In genomic region chr2:43088148-43089073, GRCh38 we compare ENCODE assay signal across 13 cellular contexts.
DNase-seq lines count a peak whose midpoint lies in the region; ATAC-seq, FAIRE-seq and TF ChIP-seq lines count a peak whose summit lies in the region.
"Had no signal": no experiment of that assay in that cellular context is flagged by ENCODE, and none has a peak within 500 bp of the region (broad histone marks: within the 10 kb centered on the region; RNA-seq: fewer than 3 reads in every experiment).

No MANE protein-coding gene starts in this region.

- H3K14ac ChIP-seq in H1 (ENCODE audit: insufficient read length) (no peak overlapping the region), H9 (ENCODE audit: insufficient read depth, low read length) (no peak overlapping the region)

- FAIRE-seq in H1 (lab: Jason Lieb, UNC), result no peak

- H2BK20ac ChIP-seq in H1 (ENCODE audit: low read length) (no peak overlapping the region), H9 (ENCODE audit: low read depth, low read length, poor library complexity, severe bottlenecking) (no peak overlapping the region)

- H3K4ac ChIP-seq in H1 (replicated peaks; ENCODE audit: insufficient read length, low read depth, low read length) (no peak overlapping the region), H9 (ENCODE audit: low read depth, low read length) (no peak overlapping the region)

- H3K4me2 ChIP-seq in H1 (ENCODE audit: insufficient read depth in 1 of 2, low read depth in 2 of 2, low read length in 2 of 2) (no peak overlapping the region), H9 (ENCODE audit: insufficient read depth, insufficient read length, low read length) (no peak overlapping the region)

- intact Hi-C loops in heart right ventricle (cut with DNase I) (loop anchor here in 3 of 10 donors (5.0 to 10.0 kb wide), 3 partner anchors 114 to 136 kb away; partner anchors contain the start of gene ZFP36L2 (in 1 of the 3)), Right ventricle myocardium inferior (cut with DNase I) (loop anchor here (5.0 kb wide), 2 partner anchors 111 to 134 kb away; no protein-coding TSS in a partner anchor)

- H3K23me2 ChIP-seq in H1 (ENCODE audit: low read depth, low read length) (no peaks in the 10 kb centered on the region), H9 (ENCODE audit: insufficient read length, low read depth, low read length, poor library complexity, severe bottlenecking) (no peaks in the 10 kb centered on the region)

- H4K5ac ChIP-seq in H1 (ENCODE audit: insufficient read length, low read depth, low read length) (no peak overlapping the region), H9 (ENCODE audit: insufficient read length, low read depth, low read length) (no peak overlapping the region)

- no peak overlapping the region for H3K18ac ChIP-seq in H1 (ENCODE audit: extremely low read depth, low read length)
- H3K18ac ChIP-seq in H9 (ENCODE audit: insufficient read length, low read depth, low read length), result no peak overlapping the region

- ATAC-seq in heart right ventricle (no peak), Right ventricle myocardium inferior (no peak), upper lobe of left lung (ENCODE audit: low FRiP score in 2 of 2) (no peak)
- ATAC-seq: effector memory CD8-positive, alpha-beta T cell had no signal

- peaks cover 8% of the 10 kb centered on the region for H3K27me3 Mint-ChIP-seq in H9 (ENCODE audit: low read depth)
- H3K27me3 Mint-ChIP-seq: activated naive CD8-positive, alpha-beta T cell treated with anti-CD3 and anti-CD28 coated beads, Interleukin-2, amount 10 ng/mL, durations not matched to agents 7 days and 5 days; effector memory CD8-positive, alpha-beta T cell had no signal

- H3K9me3 ChIP-seq in heart right ventricle (peaks cover 0 to 21% (median 7%) of the 10 kb centered on the region in 11 donors), H1 (ENCODE audit: insufficient read depth in 2 of 2, low read depth in 1 of 2, low read length in 1 of 2) (peaks cover 0 to 9% of the 10 kb centered on the region in 2 experiments; a peak in 2 of 4 replicates), upper lobe of left lung (no peaks in the 10 kb centered on the region), H9 (ENCODE audit: control insufficient read depth, low read depth, low read length) (no peaks in the 10 kb centered on the region)

- TF ChIP-seq CTCF in heart right ventricle (IDR thresholded peaks at IDR 0.05), result no peak
- TF ChIP-seq CTCF in H1 (IDR thresholded peaks at IDR 0.05; ENCODE audit: control extremely low read depth in 1 of 3, insufficient read depth in 1 of 3, low read depth in 1 of 3, low read length in 3 of 3), result no peak
- TF ChIP-seq CTCF in upper lobe of left lung (IDR thresholded peaks at IDR 0.05), result no peak
- TF ChIP-seq CTCF in H9 (conservative IDR thresholded peaks at IDR 0.05), result no peak

- H3K9me3 Mint-ChIP-seq in H9, result peaks cover 20 to 23% of the 10 kb centered on the region in 2 experiments
- H3K9me3 Mint-ChIP-seq: effector memory CD8-positive, alpha-beta T cell had no signal

- no peak overlapping the region for H3K4me3 ChIP-seq in heart right ventricle
- no peak overlapping the region for H3K4me3 ChIP-seq in H1 (ENCODE audit: extremely low read depth in 1 of 4, insufficient read depth in 2 of 4, low read depth in 3 of 4, low read length in 4 of 4)
- no peak overlapping the region for H3K4me3 ChIP-seq in upper lobe of left lung

- H3K79me1 ChIP-seq in H1 (ENCODE audit: low read depth, low read length), result no peaks in the 10 kb centered on the region
- H3K79me1 ChIP-seq in H9 (ENCODE audit: insufficient read depth, low read depth, low read length, poor library complexity, severe bottlenecking), result no peaks in the 10 kb centered on the region

- no peak overlapping the region; the same call in 1 of the 2 replicates for H2BK12ac ChIP-seq in H1 (ENCODE audit: low read depth, low read length)
- H2BK12ac ChIP-seq in H9 (ENCODE audit: insufficient read length, low read depth, low read length), result no peak overlapping the region

- 97 to 99% methylated on average over 3 of the region's 3 CpGs for WGBS in heart right ventricle, 2 donors
- WGBS in H1 (ENCODE audit: extremely low coverage in 1 of 2, insufficient coverage in 1 of 2, insufficient read length in 1 of 2, insufficient replicate concordance in 2 of 2, low coverage in 1 of 2, low lambda C conversion rate in 2 of 2, missing lambda C conversion rate in 1 of 2), 2 experiments, result 90% methylated on average over 3 of the region's 3 CpGs; no CpG with 5 or more reads in 1 of the 2 experiments
- 85 to 86% methylated on average over 3 of the region's 3 CpGs for WGBS in upper lobe of left lung, 2 donors
- WGBS in H9 (ENCODE audit: extremely low coverage, insufficient read length, low lambda C conversion rate), result no CpG with 5 or more reads among the region's 3 CpGs

- POLR2A ChIA-PET in H1 (lab: Charles Lee; ENCODE audit: partially characterized antibody), result interaction anchor here (1.2 kb wide), 1 partner anchor 13 kb away, joined by 6 read pairs; no protein-coding TSS in a partner anchor

- peaks cover 44 to 52% of the 10 kb centered on the region in 2 experiments for H3K4me1 Mint-ChIP-seq in H9

- DNase-seq in heart right ventricle (no peak), Right ventricle myocardium inferior (ENCODE audit: missing footprints) (no peak), H1 (ENCODE audit: low read depth in 1 of 2, low spot score in 2 of 2) (no peak), myocyte (ENCODE audit: low read depth) (peak; percentile 48), upper lobe of left lung (no peak), NCI-H146 (lab: John Stamatoyannopoulos, UW) (no peak), H9 (no peak), NCI-H526 (lab: John Stamatoyannopoulos, UW) (no peak)
- DNase-seq: activated naive CD8-positive, alpha-beta T cell treated with anti-CD3 and anti-CD28 coated beads, Interleukin-2, amount 10 ng/mL, durations not matched to agents 7 days and 5 days; effector memory CD8-positive, alpha-beta T cell; NCI-H2227 treated with DMSO at 0.1 percent for 48 hours; occipital lobe; substantia nigra had no signal

- H3K36me3 ChIP-seq in heart right ventricle, result no peaks in the 10 kb centered on the region
- no peaks in the 10 kb centered on the region for H3K36me3 ChIP-seq in H1 (ENCODE audit: control insufficient read depth in 2 of 4, insufficient read depth in 4 of 4, low read length in 3 of 4)
- no peaks in the 10 kb centered on the region for H3K36me3 ChIP-seq in upper lobe of left lung

- H3K56ac ChIP-seq in H1 (replicated peaks; ENCODE audit: insufficient read length, low read depth, low read length) (no peak overlapping the region), H9 (ENCODE audit: insufficient read length, low read depth, low read length) (no peak overlapping the region)

- H3K4me1 ChIP-seq in heart right ventricle (peaks cover 31 to 49% (median 43%) of the 10 kb centered on the region in 9 donors), H1 (replicated peaks in 1 of 4; ENCODE audit: control insufficient read depth in 3 of 4, insufficient read depth in 4 of 4, low read length in 3 of 4) (peaks cover 0 to 16% (median 6%) of the 10 kb centered on the region in 4 experiments; a peak in 5 of 7 replicates), upper lobe of left lung (peaks cover 40 to 55% (median 41%) of the 10 kb centered on the region in 4 donors), H9 (ENCODE audit: insufficient read depth, low read length) (no peaks in the 10 kb centered on the region)

- H4K20me1 ChIP-seq in H1 (replicated peaks in 1 of 2; ENCODE audit: control insufficient read depth in 1 of 2, insufficient read depth in 2 of 2, low read length in 2 of 2) (no peaks in the 10 kb centered on the region), H9 (ENCODE audit: control insufficient read depth, insufficient read depth, insufficient read length) (no peaks in the 10 kb centered on the region)

- no peak overlapping the region for H3T11ph ChIP-seq in H9 (ENCODE audit: low read length)

- H2AFZ ChIP-seq in H1 (ENCODE audit: low read length) (no peak overlapping the region), H9 (ENCODE audit: low read length) (no peak overlapping the region)

- H3K27ac ChIP-seq in heart right ventricle, result peak overlapping the region in 6 of 10 donors; percentile 82 to 93 (median 91)
- H3K27ac ChIP-seq in H1 (ENCODE audit: low read depth, low read length), result no peak overlapping the region
- H3K27ac ChIP-seq in upper lobe of left lung, result peak overlapping the region; percentile 37 to 90 (median 88)
- H3K27ac ChIP-seq in H9 (ENCODE audit: insufficient read length, low read depth, low read length), result no peak overlapping the region

- H2BK120ac ChIP-seq in H1 (replicated peaks; ENCODE audit: low read depth, low read length), result no peak overlapping the region
- no peak overlapping the region for H2BK120ac ChIP-seq in H9 (ENCODE audit: low read depth, low read length, poor library complexity, severe bottlenecking)

- no peak overlapping the region for H2BK5ac ChIP-seq in H1 (ENCODE audit: low read depth, low read length)
- H2BK5ac ChIP-seq in H9 (ENCODE audit: insufficient read length, low read length), result no peak overlapping the region

- H2AK5ac ChIP-seq in H1 (ENCODE audit: low read depth, low read length), result no peak overlapping the region
- no peak overlapping the region for H2AK5ac ChIP-seq in H9 (ENCODE audit: insufficient read length, low read length)

- no peak for TF ChIP-seq EP300 in H1 (IDR thresholded peaks at IDR 0.05; ENCODE audit: borderline replicate concordance in 1 of 2, low read depth in 2 of 2, low read length in 2 of 2)
- TF ChIP-seq EP300 in upper lobe of left lung (IDR thresholded peaks at IDR 0.05), result no peak

- H3K79me2 ChIP-seq in H1 (ENCODE audit: control insufficient read depth in 1 of 2, insufficient read depth in 2 of 2, low read length in 2 of 2), result no peaks in the 10 kb centered on the region
- H3K79me2 ChIP-seq in H9 (ENCODE audit: insufficient read depth, low read length), result no peaks in the 10 kb centered on the region

- H2BK15ac ChIP-seq in H1 (ENCODE audit: low read length) (no peak overlapping the region), H9 (ENCODE audit: low read depth, low read length) (no peak overlapping the region)

- peaks cover 0 to 21% (median 10%) of the 10 kb centered on the region in 3 experiments; a peak in 5 of 7 replicates for H3K36me3 Mint-ChIP-seq in H9 (ENCODE audit: insufficient read depth in 1 of 3, low read depth in 3 of 3)

- H4K91ac ChIP-seq in H1 (replicated peaks; ENCODE audit: insufficient read length, low read length) (no peak overlapping the region), H9 (ENCODE audit: insufficient read length, low read depth, low read length) (no peak overlapping the region)

- no peak for TF ChIP-seq RAD21 in H1 (IDR thresholded peaks at IDR 0.05 in 1 of 2, conservative IDR thresholded peaks at IDR 0.05 in 1 of 2; ENCODE audit: low read depth in 2 of 2, low read length in 2 of 2)

- peak overlapping the region in 1 of 3 experiments; percentile 94; a peak in 3 of 7 replicates for H3K27ac Mint-ChIP-seq in H9
- H3K27ac Mint-ChIP-seq: activated naive CD8-positive, alpha-beta T cell treated with anti-CD3 and anti-CD28 coated beads, Interleukin-2, amount 10 ng/mL, durations not matched to agents 7 days and 5 days had no signal

- no peak overlapping the region for H3K9ac ChIP-seq in H1 (replicated peaks in 1 of 4; ENCODE audit: extremely low read depth in 1 of 4, low read depth in 3 of 4, low read length in 3 of 4)
- no peak overlapping the region for H3K9ac ChIP-seq in H9 (ENCODE audit: extremely low read depth, insufficient read length, low read length)

- H3K27me3 ChIP-seq in heart right ventricle (no peaks in the 10 kb centered on the region), H1 (replicated peaks in 1 of 4; ENCODE audit: control insufficient read depth in 3 of 4, extremely low read depth in 1 of 4, insufficient read depth in 3 of 4, low read length in 3 of 4) (no peaks in the 10 kb centered on the region), upper lobe of left lung (no peaks in the 10 kb centered on the region), H9 (ENCODE audit: insufficient read depth, low read length) (no peaks in the 10 kb centered on the region)

- CTCF ChIA-PET in H1 (lab: Charles Lee; ENCODE audit: partially characterized antibody), result interaction anchor here (0.6 to 2.7 kb wide), 13 partner anchors 11 to 260 kb away, joined by 3 to 10 read pairs (median 4); no protein-coding TSS in a partner anchor

- H3K23ac ChIP-seq in H1 (ENCODE audit: insufficient read length) (no peak overlapping the region), H9 (ENCODE audit: insufficient read length, low read depth, low read length) (no peak overlapping the region)

- no peak overlapping the region for H3K4me3 Mint-ChIP-seq in H9
- H3K4me3 Mint-ChIP-seq: activated naive CD8-positive, alpha-beta T cell treated with anti-CD3 and anti-CD28 coated beads, Interleukin-2, amount 10 ng/mL, durations not matched to agents 7 days and 5 days; effector memory CD8-positive, alpha-beta T cell had no signal

- TF ChIP-seq POLR2A in H1 (IDR thresholded peaks at IDR 0.05; ENCODE audit: control extremely low read depth in 1 of 2, low read depth in 2 of 2, low read length in 2 of 2) (no peak), upper lobe of left lung (IDR thresholded peaks at IDR 0.05) (no peak)

- H4K8ac ChIP-seq in H1 (ENCODE audit: extremely low read depth, insufficient read depth, low read length) (no peak overlapping the region), H9 (replicated peaks; ENCODE audit: insufficient read length, low read depth, low read length) (no peak overlapping the region)

Comparison
In these comparisons a context has a peak if more than half of its experiments do, and no peak if none do; other contexts are left out.
1. H3K27ac ChIP-seq: peak in heart right ventricle (6 of 10) and upper lobe of left lung (4 of 4); none in H1 (single experiment) and H9 (single experiment).